In genomic region chr15:53862371-53862770, GRCh38 we compare ENCODE assay signal across 29 cellular contexts.
"Had no signal": no experiment of that assay in that cellular context is flagged by ENCODE, and none has a peak within 500 bp of the region (broad histone marks: within the 10 kb centered on the region; RNA-seq: fewer than 3 reads in every experiment).

No MANE protein-coding gene starts in this region.

- H3K27ac ChIP-seq: esophagus squamous epithelium, heart right ventricle, ovary, spleen, testis, tibial artery, vagina had no signal

- ATAC-seq: effector memory CD8-positive, alpha-beta T cell; left lobe of liver; naive thymus-derived CD4-positive, alpha-beta T cell; sciatic nerve; stimulated activated memory B cell treated with anti-CD40 and anti-IgM and Interleukin-4, amounts not matched to agents 10 μg/mL and 1 μg/mL and 100 μg/mL, for 72 hours; stimulated activated naive CD8-positive, alpha-beta T cell treated with anti-CD3 and anti-CD28 coated beads, Interleukin-15, Interleukin-2, amounts not matched to agents 100 U/mL and 50 U/mL, for 24 hours had no signal

- H3K4me1 Mint-ChIP-seq: immature natural killer cell; memory B cell; naive thymus-derived CD4-positive, alpha-beta T cell; nephron progenitor cell; stimulated activated memory B cell treated with anti-CD40 and anti-IgM and Interleukin-4, amounts not matched to agents 10 μg/mL and 1 μg/mL and 100 μg/mL, for 72 hours had no signal

- H3K4me1 ChIP-seq: esophagus squamous epithelium, heart right ventricle, spleen, testis, tibial artery, vagina had no signal

- H3K9me3 ChIP-seq: esophagus squamous epithelium, ovary, testis, tibial artery, vagina had no signal

- H3K27me3 ChIP-seq: esophagus squamous epithelium, heart right ventricle, ovary, spleen, testis, tibial artery, vagina had no signal

- H3K27me3 Mint-ChIP-seq: effector memory CD8-positive, alpha-beta T cell; memory B cell; stimulated activated memory B cell treated with anti-CD40 and anti-IgM and Interleukin-4, amounts not matched to agents 10 μg/mL and 1 μg/mL and 100 μg/mL, for 72 hours had no signal

- H3K27ac Mint-ChIP-seq: effector memory CD8-positive, alpha-beta T cell; immature natural killer cell; memory B cell; naive thymus-derived CD4-positive, alpha-beta T cell; nephron progenitor cell; stimulated activated memory B cell treated with anti-CD40 and anti-IgM and Interleukin-4, amounts not matched to agents 10 μg/mL and 1 μg/mL and 100 μg/mL, for 72 hours had no signal

- H3K4me3 Mint-ChIP-seq: effector memory CD8-positive, alpha-beta T cell; immature natural killer cell; memory B cell; naive thymus-derived CD4-positive, alpha-beta T cell; nephron progenitor cell; stimulated activated memory B cell treated with anti-CD40 and anti-IgM and Interleukin-4, amounts not matched to agents 10 μg/mL and 1 μg/mL and 100 μg/mL, for 72 hours had no signal

- H3K9me3 Mint-ChIP-seq: effector memory CD8-positive, alpha-beta T cell; memory B cell; nephron progenitor cell; stimulated activated memory B cell treated with anti-CD40 and anti-IgM and Interleukin-4, amounts not matched to agents 10 μg/mL and 1 μg/mL and 100 μg/mL, for 72 hours had no signal

- H3K4me3 ChIP-seq: esophagus squamous epithelium, heart right ventricle, lung, ovary, spleen, testis, tibial artery, vagina had no signal

- H3K36me3 ChIP-seq: esophagus squamous epithelium, heart right ventricle, ovary, spleen, tibial artery, vagina had no signal

- DNase-seq: cerebellar nuclear complex; cortex of kidney; effector memory CD8-positive, alpha-beta T cell; erythroblast; esophagus squamous epithelium; foreskin melanocyte; glutamatergic neuron; heart right ventricle; hypothalamus; immature natural killer cell; islet precursor cell; midbrain; naive thymus-derived CD4-positive, alpha-beta T cell; nephron progenitor cell; nucleus accumbens; ovary; posterior cingulate gyrus; spleen; stimulated activated CD4-positive, alpha-beta T cell treated with anti-CD3 and anti-CD28 coated beads, Interleukin-4, amount 100 ng/mL, for 4 hours; stimulated activated naive CD8-positive, alpha-beta T cell treated with anti-CD3 and anti-CD28 coated beads, Interleukin-15, Interleukin-2, amounts not matched to agents 100 U/mL and 50 U/mL, for 24 hours; substantia nigra; testis; tibial artery had no signal

- H3K36me3 Mint-ChIP-seq: immature natural killer cell; memory B cell; naive thymus-derived CD4-positive, alpha-beta T cell; stimulated activated memory B cell treated with anti-CD40 and anti-IgM and Interleukin-4, amounts not matched to agents 10 μg/mL and 1 μg/mL and 100 μg/mL, for 72 hours had no signal
